In genomic region chr16:12119037-12119436, GRCh38 we compare ENCODE assay signal across 14 cellular contexts.
DNase-seq lines count a peak whose midpoint lies in the region; ATAC-seq and TF ChIP-seq lines count a peak whose summit lies in the region.
"Had no signal": no experiment of that assay in that cellular context is flagged by ENCODE, and none has a peak within 500 bp of the region (broad histone marks: within the 10 kb centered on the region; RNA-seq: fewer than 3 reads in every experiment).

No MANE protein-coding gene starts in this region.

- no peak overlapping the region for H3K4me3 ChIP-seq in BLaER1 treated with 17β-estradiol and CSF1 and Interleukin-3, amounts not matched to agents 10 nM and 100 nM
- H3K4me3 ChIP-seq: A549 had no signal

- TF ChIP-seq CTCF in RWPE1 (conservative IDR thresholded peaks at IDR 0.05; ENCODE audit: low read depth) (no peak), foreskin keratinocyte (conservative IDR thresholded peaks at IDR 0.05) (no peak), Calu3 (IDR thresholded peaks at IDR 0.05; ENCODE audit: unreplicated experiment) (no peak)

- ATAC-seq in foreskin keratinocyte (no peak), sciatic nerve (no peak), GM21360 (IDR thresholded peaks at IDR 0.05; ENCODE audit: unreplicated experiment) (no peak)
- ATAC-seq: A549 had no signal

- no peaks in the 10 kb centered on the region for H3K27me3 ChIP-seq in BLaER1 treated with 17β-estradiol and CSF1 and Interleukin-3, amounts not matched to agents 10 nM and 100 nM
- no peaks in the 10 kb centered on the region for H3K27me3 ChIP-seq in foreskin keratinocyte

- H3K4me2 ChIP-seq in BLaER1 treated with 17β-estradiol and CSF1 and Interleukin-3, amounts not matched to agents 10 nM and 100 nM: peak overlapping the region; percentile 66 to 91 (median 85); a peak in 21 of 22 replicates
- H3K4me2 ChIP-seq: A549 had no signal

- CTCF ChIA-PET in RWPE1 (lab: Yijun Ruan, JAX): interaction anchor here (1.8 kb wide), 1 partner anchor 24 kb away, joined by 10 read pairs; no protein-coding TSS in a partner anchor
- CTCF ChIA-PET in Calu3 (lab: Charles Lee): no interaction called here

- H3K9me3 ChIP-seq in BLaER1 treated with 17β-estradiol and CSF1 and Interleukin-3, amounts not matched to agents 10 nM and 100 nM (replicated peaks in 1 of 11): peaks cover 18 to 26% (median 23%) of the 10 kb centered on the region in 11 experiments
- H3K9me3 ChIP-seq: A549 had no signal

- no TSS peak for BruUV-seq in Calu3 (replicated peaks; lab: Mats Ljungman, UMichigan)

- H3K36me3 Mint-ChIP-seq in Calu3 (ENCODE audit: insufficient read depth, unreplicated experiment): no peaks in the 10 kb centered on the region

- intact Hi-C loops in sciatic nerve (cut with DNase I) (no loop called here), Calu3 (cut with micrococcal nuclease; ENCODE audit: unreplicated experiment) (no loop called here)

- peaks cover 5 to 27% (median 15%) of the 10 kb centered on the region in 11 experiments; a peak in 17 of 22 replicates for H3K36me3 ChIP-seq in BLaER1 treated with 17β-estradiol and CSF1 and Interleukin-3, amounts not matched to agents 10 nM and 100 nM

- POLR2A ChIA-PET in RWPE1 (lab: Yijun Ruan, JAX; ENCODE audit: low non-redundant PET): no interaction called here

- peaks cover 28 to 86% (median 65%) of the 10 kb centered on the region in 10 experiments for H3K4me1 ChIP-seq in BLaER1 treated with 17β-estradiol and CSF1 and Interleukin-3, amounts not matched to agents 10 nM and 100 nM
- peaks cover 11% of the 10 kb centered on the region for H3K4me1 ChIP-seq in foreskin keratinocyte
- H3K4me1 ChIP-seq: A549 had no signal

- H3K9me3 Mint-ChIP-seq in Calu3 (ENCODE audit: low read depth, unreplicated experiment): no peaks in the 10 kb centered on the region

- H3K27me3 Mint-ChIP-seq in Calu3 (ENCODE audit: unreplicated experiment): no peaks in the 10 kb centered on the region

- peak overlapping the region in 10 of 11 experiments; percentile 38 to 90 (median 63); a peak in 16 of 22 replicates for H3K27ac ChIP-seq in BLaER1 treated with 17β-estradiol and CSF1 and Interleukin-3, amounts not matched to agents 10 nM and 100 nM
- H3K27ac ChIP-seq in RWPE1: peak overlapping the region; percentile 75
- H3K27ac ChIP-seq in foreskin keratinocyte: peak overlapping the region; percentile 66

- DNase-seq in RWPE1 (ENCODE audit: low spot score): no peak
- no peak for DNase-seq in foreskin keratinocyte
- peak; percentile 22 for DNase-seq in sciatic nerve (ENCODE audit: low spot score)
- DNase-seq in Calu3: no peak
- no peak for DNase-seq in GDM1 (lab: John Stamatoyannopoulos, UW)
- DNase-seq: DMS79; GOT3; NCI-H1105 treated with DMSO at 0.1 percent for 48 hours; NCI-H187; NK-92 treated with Interleukin-12 subunit alpha and Interleukin-12 subunit beta, amount 100 ng/mL, for 24 hours; SHP77 had no signal

- no peaks in the 10 kb centered on the region for H3K4me1 Mint-ChIP-seq in Calu3 (ENCODE audit: low read depth, unreplicated experiment)

- no peak overlapping the region for H3K27ac Mint-ChIP-seq in Calu3 (ENCODE audit: unreplicated experiment)

- H3K4me3 Mint-ChIP-seq in Calu3 (ENCODE audit: low read depth, unreplicated experiment): no peak overlapping the region

- H3K9ac ChIP-seq in BLaER1 treated with 17β-estradiol and CSF1 and Interleukin-3, amounts not matched to agents 10 nM and 100 nM: peak overlapping the region in 7 of 11 experiments; percentile 44 to 80 (median 62); a peak in 9 of 22 replicates

- peaks cover 0 to 82% (median under 1%) of the 10 kb centered on the region in 11 experiments; a peak in 8 of 22 replicates for H4K20me1 ChIP-seq in BLaER1 treated with 17β-estradiol and CSF1 and Interleukin-3, amounts not matched to agents 10 nM and 100 nM
